8 cellular contexts compared by ENCODE assay signal in genomic region chr7:100745184-100745583, GRCh38. TPM values are rescaled to one million over a fixed set of nuclear protein-coding genes. Genes with fewer than 3 reads are reported as not detected.
DNase-seq lines count a peak whose midpoint lies in the region; ATAC-seq and TF ChIP-seq lines count a peak whose summit lies in the region.

No MANE protein-coding gene starts in this region.

- no peak overlapping the region for H3K4me2 ChIP-seq in OCI-LY7 (ENCODE audit: low read length)

- peak overlapping the region; percentile 51 for H3K4me3 Mint-ChIP-seq in CD4-positive, alpha-beta T cell
- no peak overlapping the region for H3K4me3 Mint-ChIP-seq in mesothelial cell of epicardium

- no peaks in the 10 kb centered on the region for H3K36me3 Mint-ChIP-seq in CD4-positive, alpha-beta T cell (ENCODE audit: low read depth)
- H3K36me3 Mint-ChIP-seq in mesothelial cell of epicardium: peaks cover 1% of the 10 kb centered on the region

- H3K79me2 ChIP-seq in OCI-LY7 (ENCODE audit: insufficient read depth, low read depth, low read length): no peaks in the 10 kb centered on the region

- intact Hi-C loops in CD4-positive, alpha-beta T cell (cut with DNase I, micrococcal nuclease): no loop called here
- intact Hi-C loops in vagina (cut with DNase I) (no loop called here), OCI-LY7 (cut with micrococcal nuclease; ENCODE audit: unreplicated experiment) (no loop called here)

- H3K9me3 Mint-ChIP-seq in CD4-positive, alpha-beta T cell: no peaks in the 10 kb centered on the region
- peaks cover 4% of the 10 kb centered on the region for H3K9me3 Mint-ChIP-seq in mesothelial cell of epicardium

- no peak overlapping the region for H3K27ac Mint-ChIP-seq in CD4-positive, alpha-beta T cell
- H3K27ac Mint-ChIP-seq in mesothelial cell of epicardium: no peak overlapping the region

- 4 to 40% methylated on average over 21 to 28 of the region's 28 CpGs for WGBS in lung, 2 donors

- peaks cover 4% of the 10 kb centered on the region for H3K27me3 ChIP-seq in CD4-positive, alpha-beta T cell (ENCODE audit: control insufficient read depth, insufficient read depth, low read length)
- H3K27me3 ChIP-seq in lung (ENCODE audit: control insufficient read depth, insufficient read depth) (no peaks in the 10 kb centered on the region), vagina (no peaks in the 10 kb centered on the region)

- H3K27ac ChIP-seq in CD4-positive, alpha-beta T cell (ENCODE audit: low read depth, low read length): no peak overlapping the region
- H3K27ac ChIP-seq in lung (ENCODE audit: low read depth in 1 of 2, low read length in 1 of 2) (no peak overlapping the region), vagina (no peak overlapping the region), OCI-LY7 (ENCODE audit: low read depth, low read length, poor library complexity, severe bottlenecking) (no peak overlapping the region)

- BruUV-seq in OCI-LY7 (replicated peaks; lab: Mats Ljungman, UMichigan): no TSS peak

- peaks cover 33% of the 10 kb centered on the region for H3K27me3 Mint-ChIP-seq in CD4-positive, alpha-beta T cell
- peaks cover 5% of the 10 kb centered on the region for H3K27me3 Mint-ChIP-seq in mesothelial cell of epicardium (ENCODE audit: low read depth)

- POLR2A ChIA-PET in CD4-positive, alpha-beta T cell (lab: Charles Lee): no interaction called here
- POLR2A ChIA-PET in OCI-LY7 (lab: Charles Lee): interaction anchor here (1.0 kb wide), 1 partner anchor 87 kb away, joined by 4 read pairs; no protein-coding TSS in a partner anchor

- H3K4me1 ChIP-seq in lung (ENCODE audit: control insufficient read depth in 2 of 2, insufficient read depth in 2 of 2, low read length in 2 of 2) (no peaks in the 10 kb centered on the region), vagina (no peaks in the 10 kb centered on the region), OCI-LY7 (ENCODE audit: insufficient read depth, low read length, poor library complexity, severe bottlenecking) (no peaks in the 10 kb centered on the region)

- no peaks in the 10 kb centered on the region for H3K9me2 ChIP-seq in OCI-LY7 (ENCODE audit: insufficient read depth, low read length)

- ATAC-seq in CD4-positive, alpha-beta T cell (ENCODE audit: poor library complexity): no peak
- ATAC-seq in lung (ENCODE audit: insufficient read depth, low FRiP score) (no peak), HG03442 (IDR thresholded peaks at IDR 0.05; ENCODE audit: unreplicated experiment) (no peak)

- peak overlapping the region; percentile 37 to 53 for H3K4me3 ChIP-seq in cardiac fibroblast (replicated peaks in 1 of 2; ENCODE audit: low read depth in 2 of 2, low read length in 2 of 2)
- peak overlapping the region; percentile 37 for H3K4me3 ChIP-seq in lung
- peak overlapping the region; percentile 2 to 25 for H3K4me3 ChIP-seq in vagina
- no peak overlapping the region for H3K4me3 ChIP-seq in OCI-LY7 (ENCODE audit: low read depth, low read length, poor library complexity, severe bottlenecking)

- TF ChIP-seq CTCF in CD4-positive, alpha-beta T cell (IDR thresholded peaks at IDR 0.05): no peak
- TF ChIP-seq CTCF in cardiac fibroblast (IDR thresholded peaks at IDR 0.05; ENCODE audit: low read depth, low read length): no peak
- TF ChIP-seq CTCF in lung (IDR thresholded peaks at IDR 0.05; ENCODE audit: control extremely low read depth, extremely low read depth): no peak
- no peak for TF ChIP-seq CTCF in vagina (IDR thresholded peaks at IDR 0.05)
- TF ChIP-seq CTCF in mesothelial cell of epicardium (IDR thresholded peaks at IDR 0.05; ENCODE audit: unreplicated experiment): no peak
- TF ChIP-seq CTCF in OCI-LY7 (conservative IDR thresholded peaks at IDR 0.05; ENCODE audit: low read length): no peak

- H3K9me3 ChIP-seq in CD4-positive, alpha-beta T cell (ENCODE audit: control insufficient read depth, low read length): no peaks in the 10 kb centered on the region
- H3K9me3 ChIP-seq in lung (ENCODE audit: control insufficient read depth in 2 of 2, insufficient read depth in 1 of 2, low read length in 1 of 2) (peaks cover 0 to 2% of the 10 kb centered on the region in 2 donors), vagina (no peaks in the 10 kb centered on the region), OCI-LY7 (ENCODE audit: low read length) (no peaks in the 10 kb centered on the region)

- no peak for TF ChIP-seq POLR2A in vagina (IDR thresholded peaks at IDR 0.05)

- DNase-seq in CD4-positive, alpha-beta T cell: peak in 1 of 10 experiments; percentile 2
- DNase-seq in NCI-H69 (lab: John Stamatoyannopoulos, UW): peak; percentile 55
- DNase-seq in cardiac fibroblast (ENCODE audit: low read depth in 2 of 2): peak; percentile 58 to 62
- no peak for DNase-seq in lung (ENCODE audit: low spot score)
- DNase-seq in vagina (ENCODE audit: extremely low spot score in 2 of 2): no peak
- no peak for DNase-seq in mesothelial cell of epicardium (ENCODE audit: low spot score in 2 of 2, unreplicated experiment in 2 of 2)
- DNase-seq in OCI-LY7 (ENCODE audit: low spot score): no peak

- H4K20me1 ChIP-seq in OCI-LY7 (ENCODE audit: insufficient read depth, low read length): no peaks in the 10 kb centered on the region

- no peaks in the 10 kb centered on the region for H3K4me1 Mint-ChIP-seq in CD4-positive, alpha-beta T cell (ENCODE audit: low read depth)
- no peaks in the 10 kb centered on the region for H3K4me1 Mint-ChIP-seq in mesothelial cell of epicardium

- CTCF ChIA-PET in CD4-positive, alpha-beta T cell (lab: Charles Lee): no interaction called here
- CTCF ChIA-PET in OCI-LY7 (lab: Charles Lee; ENCODE audit: unreplicated experiment): no interaction called here

- no peak overlapping the region for H2AFZ ChIP-seq in OCI-LY7 (ENCODE audit: low read length)

- H3K36me3 ChIP-seq in lung (ENCODE audit: control insufficient read depth in 2 of 2, insufficient read depth in 2 of 2, low read length in 2 of 2) (no peaks in the 10 kb centered on the region), vagina (no peaks in the 10 kb centered on the region), OCI-LY7 (ENCODE audit: insufficient read depth, low read length) (no peaks in the 10 kb centered on the region)

RNA-seq across cellular contexts. Expression of gene ZAN, which starts 11.8 kb away (rescaled TPM):
- total RNA-seq in CD4-positive, alpha-beta T cell: not detected
- total RNA-seq in lung (under 1 TPM in 1 of 2 donors, not detected in 1; 0.03 TPM), vagina (not detected), mesothelial cell of epicardium (not detected in 3 replicates), OCI-LY7 (2022) (not detected in 2 replicates)
- not detected for polyA plus RNA-seq in lung
- not detected in 2 replicates for total RNA-seq in OCI-LY7 (2014; rRNA removed; shearing (Covaris generic))

RNA-seq across cellular contexts. Expression of gene EPO, which starts 24.9 kb away (rescaled TPM):
- not detected for total RNA-seq in CD4-positive, alpha-beta T cell
- not detected for total RNA-seq in lung
- polyA plus RNA-seq in lung: under 1 TPM in 1 of 2 donors, not detected in 1; 0.10 TPM
- not detected for total RNA-seq in vagina
- total RNA-seq in mesothelial cell of epicardium: 0.16 to 0.27 TPM in 2 of 3 replicates, not detected in the other
- total RNA-seq in OCI-LY7 (2014; rRNA removed; shearing (Covaris generic)): 0.13 TPM in 1 of 2 replicates, not detected in the other
- total RNA-seq in OCI-LY7 (2022): not detected in 2 replicates

RNA-seq across cellular contexts. Expression of gene POP7, which starts 39.3 kb away (rescaled TPM):
- total RNA-seq in CD4-positive, alpha-beta T cell: 1 to 10 TPM; 7.4 to 7.5 TPM
- total RNA-seq in lung: 10 to 100 TPM; 20.3 to 30.1 TPM
- 10 to 100 TPM; 36.5 to 50.6 TPM for polyA plus RNA-seq in lung
- 44.0 TPM for total RNA-seq in vagina
- 26.0 to 27.2 TPM (median 26.6 TPM) in 3 replicates for total RNA-seq in mesothelial cell of epicardium
- total RNA-seq in OCI-LY7 (2014; rRNA removed; shearing (Covaris generic)): 82.6 and 94.3 TPM in 2 replicates
- total RNA-seq in OCI-LY7 (2022): 43.7 and 47.2 TPM in 2 replicates

RNA-seq across cellular contexts. Expression of gene GIGYF1, which starts 51.1 kb away (rescaled TPM):
- 10 to 100 TPM; 75.5 to 78.8 TPM for total RNA-seq in CD4-positive, alpha-beta T cell
- 10 to 100 TPM; 30.8 to 41.6 TPM for total RNA-seq in lung
- 10 to 100 TPM; 19.0 to 36.8 TPM for polyA plus RNA-seq in lung
- 20.6 TPM for total RNA-seq in vagina
- 98.5 to 99.2 TPM (median 99.1 TPM) in 3 replicates for total RNA-seq in mesothelial cell of epicardium
- total RNA-seq in OCI-LY7 (2014; rRNA removed; shearing (Covaris generic)): 35.7 and 40.2 TPM in 2 replicates
- 52.0 and 58.8 TPM in 2 replicates for total RNA-seq in OCI-LY7 (2022)

Comparison
In these comparisons a context has a peak if more than half of its experiments do, and no peak if none do; other contexts are left out.
1. DNase-seq: peak in NCI-H69 (single experiment) and cardiac fibroblast (2 of 2); none in lung (single experiment), vagina (0 of 2), mesothelial cell of epicardium (0 of 2) and OCI-LY7 (single experiment).